ENCODE assay signal across 18 cellular contexts in the genomic region with DNA sequence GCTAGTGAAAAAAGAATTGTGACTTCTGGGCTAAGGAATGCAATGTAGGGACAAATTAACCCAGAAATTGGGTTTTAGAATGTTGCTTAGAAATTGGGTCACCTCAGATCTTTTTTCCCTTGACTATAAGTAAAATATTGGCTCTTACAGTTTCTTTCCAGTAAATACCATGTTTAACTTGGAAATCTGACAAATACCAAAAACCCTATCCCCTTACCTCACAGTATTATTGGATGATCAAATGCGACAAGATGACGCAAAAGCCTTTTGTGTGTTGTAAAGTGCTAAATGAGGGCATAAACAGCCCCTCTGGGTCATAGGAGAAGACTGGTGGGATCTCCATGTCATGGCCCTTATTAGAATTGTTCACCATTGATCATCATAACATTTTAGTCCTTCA. TPM values are rescaled to one million over a fixed set of nuclear protein-coding genes. Genes with fewer than 3 reads are reported as not detected.
DNase-seq lines count a peak whose midpoint lies in the region; ATAC-seq and TF ChIP-seq lines count a peak whose summit lies in the region.
"Had no signal": no experiment of that assay in that cellular context is flagged by ENCODE, and none has a peak within 500 bp of the region (broad histone marks: within the 10 kb centered on the region; RNA-seq: fewer than 3 reads in every experiment).

No MANE protein-coding gene starts in this region.

- H3K9me2 ChIP-seq in SK-N-SH: no peaks in the 10 kb centered on the region

- H3K9me3 ChIP-seq in SK-N-SH (no peaks in the 10 kb centered on the region), adipocyte (ENCODE audit: control insufficient read depth, low read length) (no peaks in the 10 kb centered on the region), heart left ventricle (no peaks in the 10 kb centered on the region)
- H3K9me3 ChIP-seq: A549; BLaER1 treated with 17β-estradiol and CSF1 and Interleukin-3, amounts not matched to agents 10 nM and 100 nM; Caco-2 had no signal

- H3K9ac ChIP-seq in SK-N-SH (no peak overlapping the region), adipocyte (ENCODE audit: low read length) (no peak overlapping the region)
- H3K9ac ChIP-seq: BLaER1 treated with 17β-estradiol and CSF1 and Interleukin-3, amounts not matched to agents 10 nM and 100 nM had no signal

- H3K27ac ChIP-seq in SK-N-SH (ENCODE audit: low read depth in 2 of 2, low read length in 1 of 2) (no peak overlapping the region), heart left ventricle (no peak overlapping the region)
- H3K27ac ChIP-seq: 22Rv1; A549; BLaER1 treated with 17β-estradiol and CSF1 and Interleukin-3, amounts not matched to agents 10 nM and 100 nM; C4-2B had no signal

- no peak for TF ChIP-seq CTCF in SK-N-SH (IDR thresholded peaks at IDR 0.05)
- no peak for TF ChIP-seq CTCF in astrocyte of the cerebellum (IDR thresholded peaks at IDR 0.05; ENCODE audit: low read depth, low read length, missing control alignments)
- no peak for TF ChIP-seq CTCF in heart left ventricle (IDR thresholded peaks at IDR 0.05)

- TF ChIP-seq POLR2A in heart left ventricle (IDR thresholded peaks at IDR 0.05): no peak

- ATAC-seq in heart left ventricle: no peak
- no peak for ATAC-seq in HG03520 (IDR thresholded peaks at IDR 0.05; ENCODE audit: unreplicated experiment)
- ATAC-seq: A549; CD8-positive, alpha-beta T cell had no signal

- intact Hi-C loops in heart left ventricle (cut with DNase I): loop anchor here in 4 of 10 donors (5.0 to 10.0 kb wide), 3 partner anchors 162 to 167 kb away; no protein-coding TSS in a partner anchor

- POLR2A ChIA-PET in SK-N-SH (lab: Yijun Ruan, JAX): no interaction called here

- WGBS in SK-N-SH (ENCODE audit: low lambda C conversion rate): 54% methylated on average over 2 of the region's 2 CpGs
- WGBS in heart left ventricle, 4 donors: 47 to 75% (median 62%) methylated on average over 2 of the region's 2 CpGs

- H3K4me1 ChIP-seq in SK-N-SH (ENCODE audit: control insufficient read depth in 1 of 2, insufficient read depth in 2 of 2, low read depth in 1 of 2, low read length in 1 of 2): peaks cover 0 to 10% of the 10 kb centered on the region in 2 experiments; a peak in 3 of 4 replicates
- peaks cover 9% of the 10 kb centered on the region for H3K4me1 ChIP-seq in adipocyte (ENCODE audit: control insufficient read depth, insufficient read depth, low read length)
- H3K4me1 ChIP-seq in heart left ventricle: peaks cover 0 to 12% (median 0%) of the 10 kb centered on the region in 12 donors

- no peak for TF ChIP-seq EP300 in SK-N-SH (IDR thresholded peaks at IDR 0.05; ENCODE audit: borderline replicate concordance in 1 of 2, low read depth in 1 of 2, low read length in 1 of 2)

- CTCF ChIA-PET in SK-N-SH (lab: Yijun Ruan, JAX): interaction anchor here (2.3 kb wide), 1 partner anchor 13 kb away, joined by 5 read pairs; no protein-coding TSS in a partner anchor

- H4K20me1 ChIP-seq in SK-N-SH (ENCODE audit: insufficient read depth): no peaks in the 10 kb centered on the region
- H4K20me1 ChIP-seq: BLaER1 treated with 17β-estradiol and CSF1 and Interleukin-3, amounts not matched to agents 10 nM and 100 nM had no signal

- H3K4me3 ChIP-seq in SK-N-SH (ENCODE audit: low read depth in 2 of 2, low read length in 1 of 2) (no peak overlapping the region), adipocyte (ENCODE audit: low read length) (no peak overlapping the region), astrocyte of the cerebellum (ENCODE audit: low read depth, low read length) (no peak overlapping the region), heart left ventricle (no peak overlapping the region)
- H3K4me3 ChIP-seq: A549; BLaER1 treated with 17β-estradiol and CSF1 and Interleukin-3, amounts not matched to agents 10 nM and 100 nM had no signal

- TF ChIP-seq RAD21 in SK-N-SH (IDR thresholded peaks at IDR 0.05; ENCODE audit: low read length): no peak

- H3K27me3 ChIP-seq in SK-N-SH (ENCODE audit: insufficient read depth): no peaks in the 10 kb centered on the region
- H3K27me3 ChIP-seq in adipocyte (replicated peaks; ENCODE audit: control insufficient read depth, insufficient read depth, low read length): peaks cover 7% of the 10 kb centered on the region
- H3K27me3 ChIP-seq in heart left ventricle: peaks cover 0 to under 1% (median 0%) of the 10 kb centered on the region in 9 donors
- H3K27me3 ChIP-seq: BLaER1 treated with 17β-estradiol and CSF1 and Interleukin-3, amounts not matched to agents 10 nM and 100 nM had no signal

- no peaks in the 10 kb centered on the region for H3K79me2 ChIP-seq in SK-N-SH (ENCODE audit: insufficient read depth)

- H3F3A ChIP-seq in SK-N-SH (replicated peaks; ENCODE audit: insufficient read depth): peaks cover 35% of the 10 kb centered on the region

- no peak overlapping the region for H2AFZ ChIP-seq in SK-N-SH (ENCODE audit: low read depth)

- H3K36me3 ChIP-seq in SK-N-SH (replicated peaks in 1 of 2; ENCODE audit: control insufficient read depth in 1 of 2, insufficient read depth in 2 of 2, low read length in 1 of 2): no peaks in the 10 kb centered on the region
- no peaks in the 10 kb centered on the region for H3K36me3 ChIP-seq in adipocyte (ENCODE audit: control insufficient read depth, insufficient read depth, low read length, severe bottlenecking)
- no peaks in the 10 kb centered on the region for H3K36me3 ChIP-seq in heart left ventricle
- H3K36me3 ChIP-seq: BLaER1 treated with 17β-estradiol and CSF1 and Interleukin-3, amounts not matched to agents 10 nM and 100 nM had no signal

- no peak overlapping the region for H3K4me2 ChIP-seq in SK-N-SH
- H3K4me2 ChIP-seq: A549; BLaER1 treated with 17β-estradiol and CSF1 and Interleukin-3, amounts not matched to agents 10 nM and 100 nM had no signal

- DNase-seq in SK-N-SH (no peak), adipocyte (ENCODE audit: low read depth) (peak; percentile 55), astrocyte of the cerebellum (ENCODE audit: low read depth) (peak; percentile 11), heart left ventricle (no peak)
- no peak for DNase-seq in activated naive CD4-positive, alpha-beta T cell treated with Interleukin-2 at 50 U/mL for 16 hours
- DNase-seq: AML-193; Caco-2; Calu3; CD4-positive, alpha-beta T cell; CD8-positive, alpha-beta T cell; DMS79 treated with DMSO at 0.1 percent for 48 hours; GF-D8 had no signal

- in situ Hi-C loops in astrocyte of the cerebellum (cut with HindIII; ENCODE audit: low sequenced_read_pairs): no loop called here

TF ChIP-seq in SK-N-SH, 30 proteins besides CTCF, POLR2A, EP300 and RAD21:
- TF ChIP-seq, protein P1, sequence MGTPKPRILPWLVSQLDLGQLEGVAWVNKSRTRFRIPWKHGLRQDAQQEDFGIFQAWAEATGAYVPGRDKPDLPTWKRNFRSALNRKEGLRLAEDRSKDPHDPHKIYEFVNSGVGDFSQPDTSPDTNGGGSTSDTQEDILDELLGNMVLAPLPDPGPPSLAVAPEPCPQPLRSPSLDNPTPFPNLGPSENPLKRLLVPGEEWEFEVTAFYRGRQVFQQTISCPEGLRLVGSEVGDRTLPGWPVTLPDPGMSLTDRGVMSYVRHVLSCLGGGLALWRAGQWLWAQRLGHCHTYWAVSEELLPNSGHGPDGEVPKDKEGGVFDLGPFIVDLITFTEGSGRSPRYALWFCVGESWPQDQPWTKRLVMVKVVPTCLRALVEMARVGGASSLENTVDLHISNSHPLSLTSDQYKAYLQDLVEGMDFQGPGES (IDR thresholded peaks at IDR 0.05; ENCODE audit: low read depth, low read length): no peak
- TF ChIP-seq GATA2 (CRISPR knock-in tag; IDR thresholded peaks at IDR 0.05): no peak
- peak; percentile 43; the same call in 1 of the 2 replicates for TF ChIP-seq NFIC (IDR thresholded peaks at IDR 0.05; ENCODE audit: borderline replicate concordance)
- no peak for TF ChIP-seq RCOR1 (IDR thresholded peaks at IDR 0.05; ENCODE audit: low read length)
- peak; percentile 21; the same call in 1 of the 2 replicates for TF ChIP-seq TCF12 (IDR thresholded peaks at IDR 0.05)
- TF ChIP-seq, protein P2, sequence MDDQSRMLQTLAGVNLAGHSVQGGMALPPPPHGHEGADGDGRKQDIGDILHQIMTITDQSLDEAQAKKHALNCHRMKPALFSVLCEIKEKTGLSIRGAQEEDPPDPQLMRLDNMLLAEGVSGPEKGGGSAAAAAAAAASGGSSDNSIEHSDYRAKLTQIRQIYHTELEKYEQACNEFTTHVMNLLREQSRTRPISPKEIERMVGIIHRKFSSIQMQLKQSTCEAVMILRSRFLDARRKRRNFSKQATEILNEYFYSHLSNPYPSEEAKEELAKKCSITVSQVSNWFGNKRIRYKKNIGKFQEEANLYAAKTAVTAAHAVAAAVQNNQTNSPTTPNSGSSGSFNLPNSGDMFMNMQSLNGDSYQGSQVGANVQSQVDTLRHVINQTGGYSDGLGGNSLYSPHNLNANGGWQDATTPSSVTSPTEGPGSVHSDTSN (IDR thresholded peaks at IDR 0.05): peak; percentile 45

RNA-seq across cellular contexts. Expression of a gene that starts 6.1 kb away (rescaled TPM):
- polyA plus RNA-seq in SK-N-SH (2012; rRNA removed): 0.30 and 0.49 TPM in 2 replicates
- 0.14 and 0.20 TPM in 2 replicates for polyA plus RNA-seq in SK-N-SH (2012; cell fraction: cytosol; rRNA removed)
- polyA plus RNA-seq in SK-N-SH (2012; cell fraction: nucleus; rRNA removed): 1.4 and 1.7 TPM in 2 replicates
- total RNA-seq in heart left ventricle: 1 to 10 TPM in 3 of 9 donors, under 1 TPM in 6; 0.35 to 1.9 (median 0.80) TPM
- 1 to 10 TPM in 1 of 2 donors, under 1 TPM in 1; 0.24 to 1.8 TPM for polyA plus RNA-seq in heart left ventricle
- total RNA-seq: A172 had no signal

Comparison
In these comparisons a context has a peak if more than half of its experiments do, and no peak if none do; other contexts are left out.
1. DNase-seq: peak in adipocyte (single experiment) and astrocyte of the cerebellum (single experiment); none in SK-N-SH (single experiment), heart left ventricle (0 of 5) and activated naive CD4-positive, alpha-beta T cell treated with Interleukin-2 at 50 U/mL for 16 hours (single experiment).